ENCODE assay signal across 19 cellular contexts in the genomic region with DNA sequence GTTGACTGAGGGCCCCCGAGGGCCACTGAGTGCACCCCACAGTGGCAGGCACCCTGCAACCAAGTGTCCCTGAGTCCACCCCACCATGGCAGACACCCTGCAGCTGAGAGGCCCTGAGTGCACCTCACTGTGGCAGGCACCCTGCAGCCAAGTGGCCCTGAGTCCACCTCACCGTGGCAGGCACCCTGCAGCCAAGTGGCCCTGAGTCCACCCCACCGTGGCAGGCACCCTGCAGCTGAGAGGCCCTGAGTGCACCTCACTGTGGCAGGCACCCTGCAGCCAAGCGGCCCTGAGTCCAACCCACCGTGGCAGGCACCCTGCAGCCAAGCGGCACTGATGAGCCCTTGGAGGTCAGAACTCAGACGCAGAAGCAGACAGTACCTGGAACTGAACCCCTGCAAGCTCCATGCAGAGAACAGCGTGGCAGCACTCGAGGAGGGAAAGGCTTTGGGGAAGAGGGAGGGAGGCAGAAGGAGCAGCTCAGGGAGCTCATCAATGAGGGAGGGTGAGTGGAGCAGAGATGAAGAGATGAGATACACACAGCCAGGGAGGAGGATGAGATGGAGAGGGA.
"Had no signal": no experiment of that assay in that cellular context is flagged by ENCODE, and none has a peak within 500 bp of the region (broad histone marks: within the 10 kb centered on the region; RNA-seq: fewer than 3 reads in every experiment).

No MANE protein-coding gene starts in this region.

- ATAC-seq: effector memory CD8-positive, alpha-beta T cell; WTC11 had no signal

- H3K4me1 Mint-ChIP-seq: activated naive CD4-positive, alpha-beta T cell treated with anti-CD3 and anti-CD28 coated beads, Interleukin-2, amount 10 ng/mL, durations not matched to agents 7 days and 5 days; memory B cell; nephron; WTC11 had no signal

- H3K9ac ChIP-seq: SK-N-SH had no signal

- H3K27ac ChIP-seq: ascending aorta, brain microvascular endothelial cell, esophagus muscularis mucosa, thyroid gland had no signal

- H3K9me2 ChIP-seq: SK-N-SH had no signal

- FAIRE-seq: colon, frontal cortex had no signal

- H3K36me3 ChIP-seq: ascending aorta, brain microvascular endothelial cell, esophagus muscularis mucosa, thyroid gland had no signal

- H3K27ac Mint-ChIP-seq: activated naive CD4-positive, alpha-beta T cell treated with anti-CD3 and anti-CD28 coated beads, Interleukin-2, amount 10 ng/mL, durations not matched to agents 7 days and 5 days; memory B cell; nephron; WTC11 had no signal

- H3K4me2 ChIP-seq: SK-N-SH had no signal

- H3K27me3 ChIP-seq: ascending aorta, brain microvascular endothelial cell, thyroid gland had no signal

- H3K4me3 Mint-ChIP-seq: activated naive CD4-positive, alpha-beta T cell treated with anti-CD3 and anti-CD28 coated beads, Interleukin-2, amount 10 ng/mL, durations not matched to agents 7 days and 5 days; effector memory CD8-positive, alpha-beta T cell; memory B cell; nephron; WTC11 had no signal

- H3K36me3 Mint-ChIP-seq: activated naive CD4-positive, alpha-beta T cell treated with anti-CD3 and anti-CD28 coated beads, Interleukin-2, amount 10 ng/mL, durations not matched to agents 7 days and 5 days; WTC11 had no signal

- H3K9me3 ChIP-seq: ascending aorta, esophagus muscularis mucosa, SK-N-SH, thyroid gland had no signal

- DNase-seq: activated CD4-positive, alpha-beta T cell treated with anti-CD3 and anti-CD28 coated beads, Interleukin-2, amount 50 U/mL, for 48 hours; activated effector memory CD4-positive, alpha-beta T cell treated with anti-CD3 and anti-CD28 coated beads, Interleukin-2, amount 50 U/mL, for 16 hours; activated naive CD4-positive, alpha-beta T cell treated with anti-CD3 and anti-CD28 coated beads, Interleukin-2, amount 10 ng/mL, durations not matched to agents 7 days and 5 days; activated T-cell treated with anti-CD3 and anti-CD28 coated beads for 4 hours; brain microvascular endothelial cell; central memory CD4-positive, alpha-beta T cell; effector memory CD8-positive, alpha-beta T cell; hippocampal formation; stimulated activated CD4-positive, alpha-beta T cell treated with anti-CD3 and anti-CD28 coated beads, Interleukin-4, amount 100 ng/mL, for 1 hour; stimulated activated naive CD4-positive, alpha-beta T cell; thyroid gland had no signal

- H3K4me3 ChIP-seq: ascending aorta, esophagus muscularis mucosa, thyroid gland had no signal

- H3K9me3 Mint-ChIP-seq: activated naive CD4-positive, alpha-beta T cell treated with anti-CD3 and anti-CD28 coated beads, Interleukin-2, amount 10 ng/mL, durations not matched to agents 7 days and 5 days; memory B cell; nephron; WTC11 had no signal

- H3K4me1 ChIP-seq: ascending aorta, esophagus muscularis mucosa, thyroid gland had no signal

- H3K27me3 Mint-ChIP-seq: activated naive CD4-positive, alpha-beta T cell treated with anti-CD3 and anti-CD28 coated beads, Interleukin-2, amount 10 ng/mL, durations not matched to agents 7 days and 5 days had no signal
